Comparison of ENCODE assay signal across 10 cellular contexts in genomic region chrX:135295944-135296305, GRCh38. TPM values are rescaled to one million over a fixed set of nuclear protein-coding genes. Genes with fewer than 3 reads are reported as not detected.
DNase-seq lines count a peak whose midpoint lies in the region; ATAC-seq, FAIRE-seq and TF ChIP-seq lines count a peak whose summit lies in the region.
"Had no signal": no experiment of that assay in that cellular context is flagged by ENCODE, and none has a peak within 500 bp of the region (broad histone marks: within the 10 kb centered on the region; RNA-seq: fewer than 3 reads in every experiment).

No MANE protein-coding gene starts in this region.

- peak overlapping the region; percentile 36; the same call in 1 of the 2 replicates for H3K27ac Mint-ChIP-seq in WTC11
- H3K27ac Mint-ChIP-seq in naive B cell: peak overlapping the region in 4 of 6 donors; percentile 62 to 88 (median 82)

- H3K4me3 Mint-ChIP-seq in WTC11: peak overlapping the region; percentile 71
- peak overlapping the region; percentile 81 to 95 (median 92) for H3K4me3 Mint-ChIP-seq in naive B cell

- POLR2A ChIA-PET in WTC11 (lab: Charles Lee): no interaction called here

- CTCF ChIA-PET in WTC11 (lab: Charles Lee): interaction anchor here (0.9 to 1.2 kb wide), 3 partner anchors 137 to 221 kb away, joined by 3 to 4 read pairs (median 3); no protein-coding TSS in a partner anchor

- H3K9me3 Mint-ChIP-seq in WTC11 (no peaks in the 10 kb centered on the region), naive B cell (peaks cover 0 to 5% (median 2%) of the 10 kb centered on the region in 7 donors)

- no peak for FAIRE-seq in urothelium cell line (lab: Jason Lieb, UNC)

- H3K27me3 Mint-ChIP-seq in WTC11 (ENCODE audit: low read depth) (peaks cover 11% of the 10 kb centered on the region), naive B cell (no peaks in the 10 kb centered on the region)

- DNase-seq in WTC11 (ENCODE audit: low spot score) (no peak), naive B cell (no peak), NCI-H1092 treated with DMSO at 0.1 percent for 48 hours (lab: John Stamatoyannopoulos, UW) (no peak), kidney tubule cell (ENCODE audit: low spot score) (no peak), urothelium cell line (ENCODE audit: low spot score) (no peak), NCI-H187 (lab: John Stamatoyannopoulos, UW) (no peak)

- no peak for TF ChIP-seq CTCF in WTC11 (IDR thresholded peaks at IDR 0.05)

- H3K36me3 Mint-ChIP-seq in WTC11 (peaks cover 9% of the 10 kb centered on the region; the same call in 1 of the 2 replicates), naive B cell (peaks cover 4 to 18% of the 10 kb centered on the region in 2 donors)

- ATAC-seq in GM18502 (IDR thresholded peaks at IDR 0.05; ENCODE audit: poor library complexity, unreplicated experiment): peak; percentile 73
- peak; percentile 48 for ATAC-seq in GM21825 (IDR thresholded peaks at IDR 0.05; ENCODE audit: unreplicated experiment)
- ATAC-seq in WTC11: peak; percentile 51
- peak; percentile 46 to 48 for ATAC-seq in naive B cell (ENCODE audit: low read depth in 2 of 2)

- H3K4me1 Mint-ChIP-seq in WTC11: peaks cover 17% of the 10 kb centered on the region
- H3K4me1 Mint-ChIP-seq in naive B cell: peaks cover 4 to 20% (median 10%) of the 10 kb centered on the region in 3 donors

TF ChIP-seq in WTC11, 78 proteins besides CTCF, POLR2A, EP300 and RAD21:
- TF ChIP-seq GRHL2 (CRISPR knock-in tag; IDR thresholded peaks at IDR 0.05; ENCODE audit: insufficient replicate concordance, severe bottlenecking): no peak
- TF ChIP-seq RELA (CRISPR knock-in tag; IDR thresholded peaks at IDR 0.05; ENCODE audit: borderline replicate concordance): no peak
- TF ChIP-seq AR (CRISPR knock-in tag; IDR thresholded peaks at IDR 0.05): no peak
- TF ChIP-seq ZNF416 (CRISPR knock-in tag; IDR thresholded peaks at IDR 0.05): no peak
- TF ChIP-seq MYBL2 (CRISPR knock-in tag; IDR thresholded peaks at IDR 0.05): no peak
- no peak for TF ChIP-seq CREB1 (CRISPR knock-in tag; IDR thresholded peaks at IDR 0.05)
- TF ChIP-seq E2F5 (CRISPR knock-in tag; IDR thresholded peaks at IDR 0.05): no peak
- TF ChIP-seq, protein P1, sequence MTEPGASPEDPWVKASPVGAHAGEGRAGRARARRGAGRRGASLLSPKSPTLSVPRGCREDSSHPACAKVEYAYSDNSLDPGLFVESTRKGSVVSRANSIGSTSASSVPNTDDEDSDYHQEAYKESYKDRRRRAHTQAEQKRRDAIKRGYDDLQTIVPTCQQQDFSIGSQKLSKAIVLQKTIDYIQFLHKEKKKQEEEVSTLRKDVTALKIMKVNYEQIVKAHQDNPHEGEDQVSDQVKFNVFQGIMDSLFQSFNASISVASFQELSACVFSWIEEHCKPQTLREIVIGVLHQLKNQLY (CRISPR knock-in tag; IDR thresholded peaks at IDR 0.05): no peak
- no peak for TF ChIP-seq NFYB (CRISPR knock-in tag; conservative IDR thresholded peaks at IDR 0.05; ENCODE audit: low read depth)
- no peak for TF ChIP-seq FOXP4 (CRISPR knock-in tag; IDR thresholded peaks at IDR 0.05)

RNA-seq across cellular contexts. Expression of gene ETDC, which starts 13.4 kb away (rescaled TPM):
- not detected in 3 replicates for total RNA-seq in WTC11 (2021)
- not detected for polyA plus RNA-seq in naive B cell (ENCODE audit: low read depth in 6 of 6)
- total RNA-seq: epithelial cell of proximal tubule, HT1080 had no signal

RNA-seq across cellular contexts. Expression of gene ETDA, which starts 44.1 kb away (rescaled TPM):
- total RNA-seq in WTC11 (2021): not detected in 3 replicates
- polyA plus RNA-seq in naive B cell (ENCODE audit: low read depth in 6 of 6): not detected
- total RNA-seq: epithelial cell of proximal tubule had no signal

RNA-seq across cellular contexts. Expression of gene ZNF75D, which starts 48.0 kb away (rescaled TPM):
- 4.5 to 4.9 TPM (median 4.7 TPM) in 3 replicates for total RNA-seq in WTC11 (2021)
- 10 to 100 TPM in 1 of 6 donors, 1 to 10 TPM in 5; 2.2 to 11.7 (median 6.8) TPM for polyA plus RNA-seq in naive B cell (ENCODE audit: low read depth in 6 of 6)

RNA-seq across cellular contexts. Expression of gene ZNF449, which starts 48.7 kb away (rescaled TPM):
- 5.2 to 6.2 TPM (median 5.7 TPM) in 3 replicates for total RNA-seq in WTC11 (2021)
- polyA plus RNA-seq in naive B cell (ENCODE audit: low read depth in 6 of 6): 1 to 10 TPM in 5 of 6 donors, under 1 TPM in 1; 0.82 to 4.1 (median 1.7) TPM
